In genomic region chr11:72988796-72989195, GRCh38 we compare ENCODE assay signal across 28 cellular contexts.
"Had no signal": no experiment of that assay in that cellular context is flagged by ENCODE, and none has a peak within 500 bp of the region (broad histone marks: within the 10 kb centered on the region; RNA-seq: fewer than 3 reads in every experiment).

No MANE protein-coding gene starts in this region.

- H3K27ac Mint-ChIP-seq: activated CD4-positive, alpha-beta memory T cell treated with anti-CD3 and anti-CD28 coated beads for 36 hours; activated CD4-positive, alpha-beta T cell treated with anti-CD3 and anti-CD28 coated beads, Interleukin-2, amount 10 ng/mL, durations not matched to agents 7 days and 5 days; activated naive CD4-positive, alpha-beta T cell treated with anti-CD3 and anti-CD28 coated beads, Interleukin-2, amount 50 U/mL, for 24 hours; activated T-helper 1 cell treated with anti-CD3 and anti-CD28 coated beads, Interleukin-12 subunit alpha, Interleukin-12 subunit beta, Interleukin-2, Interleukin-4 antibody, amounts not matched to agents 30 ng/mL and 10 ng/mL and 1 ng/mL, durations not matched to agents 14 hours and 24 hours and 36 hours; T-cell had no signal

- H3K27ac ChIP-seq: SK-N-MC had no signal

- H3K9me3 Mint-ChIP-seq: activated CD4-positive, alpha-beta memory T cell treated with anti-CD3 and anti-CD28 coated beads for 36 hours; activated CD4-positive, alpha-beta T cell treated with anti-CD3 and anti-CD28 coated beads, Interleukin-2, amount 10 ng/mL, durations not matched to agents 7 days and 5 days; activated naive CD4-positive, alpha-beta T cell treated with anti-CD3 and anti-CD28 coated beads, Interleukin-2, amount 50 U/mL, for 24 hours; activated T-helper 1 cell treated with anti-CD3 and anti-CD28 coated beads, Interleukin-12 subunit alpha, Interleukin-12 subunit beta, Interleukin-2, Interleukin-4 antibody, amounts not matched to agents 30 ng/mL and 10 ng/mL and 1 ng/mL, durations not matched to agents 14 hours and 24 hours and 36 hours; T-cell had no signal

- H3K4me3 Mint-ChIP-seq: activated CD4-positive, alpha-beta memory T cell treated with anti-CD3 and anti-CD28 coated beads for 36 hours; activated CD4-positive, alpha-beta T cell treated with anti-CD3 and anti-CD28 coated beads, Interleukin-2, amount 10 ng/mL, durations not matched to agents 7 days and 5 days; activated naive CD4-positive, alpha-beta T cell treated with anti-CD3 and anti-CD28 coated beads, Interleukin-2, amount 50 U/mL, for 24 hours; activated T-helper 1 cell treated with anti-CD3 and anti-CD28 coated beads, Interleukin-12 subunit alpha, Interleukin-12 subunit beta, Interleukin-2, Interleukin-4 antibody, amounts not matched to agents 30 ng/mL and 10 ng/mL and 1 ng/mL, durations not matched to agents 14 hours and 24 hours and 36 hours; T-cell had no signal

- H3K27me3 Mint-ChIP-seq: activated CD4-positive, alpha-beta memory T cell treated with anti-CD3 and anti-CD28 coated beads for 36 hours; activated CD4-positive, alpha-beta T cell treated with anti-CD3 and anti-CD28 coated beads, Interleukin-2, amount 10 ng/mL, durations not matched to agents 7 days and 5 days; activated naive CD4-positive, alpha-beta T cell treated with anti-CD3 and anti-CD28 coated beads, Interleukin-2, amount 50 U/mL, for 24 hours; T-cell had no signal

- H3K27me3 ChIP-seq: MG63 had no signal

- H3K9me3 ChIP-seq: MG63 had no signal

- FAIRE-seq: TTC549 had no signal

- ATAC-seq: T-cell had no signal

- H3K4me3 ChIP-seq: MG63, SK-N-MC had no signal

- DNase-seq: activated CD4-positive, alpha-beta memory T cell treated with anti-CD3 and anti-CD28 coated beads for 36 hours; activated CD4-positive, alpha-beta T cell treated with anti-CD3 and anti-CD28 coated beads, Interleukin-2, amount 10 ng/mL, durations not matched to agents 7 days and 5 days; activated CD4-positive, CD25-positive, alpha-beta regulatory T cell; activated CD8-positive, alpha-beta memory T cell treated with anti-CD3 and anti-CD28 coated beads, Interleukin-2, amount 50 U/mL, for 4 hours; activated effector memory CD4-positive, alpha-beta T cell treated with Interleukin-2 at 50 U/mL for 16 hours; activated naive CD4-positive, alpha-beta T cell; activated T-cell treated with anti-CD3 and anti-CD28 coated beads, Interleukin-2, amount 50 U/mL, for 1 hour; amniotic stem cell; cerebellar nuclear complex; KG1; MG63; MV-4-11; NCI-H1092 treated with DMSO at 0.1 percent for 48 hours; NCI-H1417 treated with DMSO at 0.1 percent for 48 hours; NCI-H1694; NCI-H2029; NCI-H2107; NCI-H2171 treated with DMSO at 0.1 percent for 48 hours; NCI-H226; NCI-H526; NCI-H82; T-cell; T-helper 2 cell; T1000 had no signal
